ENCODE assay signal across 13 cellular contexts in the genomic region with DNA sequence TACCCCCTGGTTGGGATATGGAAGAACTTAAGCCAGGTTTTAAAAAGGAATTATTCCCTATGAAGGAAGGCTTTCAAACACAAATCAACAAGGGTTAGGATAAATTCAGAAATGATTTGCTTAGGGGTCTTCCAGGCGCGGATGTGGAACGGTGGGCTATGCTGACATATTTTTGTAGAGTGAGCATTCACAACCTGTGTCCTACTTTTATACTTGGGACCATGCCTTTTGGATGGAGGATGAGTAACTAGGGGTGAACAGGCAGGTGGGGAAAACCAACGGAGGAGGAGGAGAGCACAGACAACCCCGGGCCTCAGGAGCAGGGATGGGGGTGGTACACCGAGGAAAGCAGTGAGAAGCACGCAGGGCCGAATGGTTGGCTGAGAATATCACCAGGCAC. TPM values are rescaled to one million over a fixed set of nuclear protein-coding genes. Genes with fewer than 3 reads are reported as not detected.
DNase-seq lines count a peak whose midpoint lies in the region; ATAC-seq, FAIRE-seq and TF ChIP-seq lines count a peak whose summit lies in the region.
"Had no signal": no experiment of that assay in that cellular context is flagged by ENCODE, and none has a peak within 500 bp of the region (broad histone marks: within the 10 kb centered on the region; RNA-seq: fewer than 3 reads in every experiment).

No MANE protein-coding gene starts in this region.

- no peaks in the 10 kb centered on the region for H3K79me2 ChIP-seq in GM23338 (replicated peaks; ENCODE audit: insufficient read depth)
- H3K79me2 ChIP-seq in K562 (ENCODE audit: control insufficient read depth, insufficient read depth, low read length): no peaks in the 10 kb centered on the region

- no peak for TF ChIP-seq CTCF in GM23338 (conservative IDR thresholded peaks at IDR 0.05; ENCODE audit: low read depth in 2 of 2)
- no peak for TF ChIP-seq CTCF in K562 (IDR thresholded peaks at IDR 0.05 in 2 of 3, conservative IDR thresholded peaks at IDR 0.05 in 1 of 3; ENCODE audit: insufficient read depth in 2 of 3, low read depth in 1 of 3, low read length in 3 of 3)
- no peak for TF ChIP-seq CTCF in osteocyte (IDR thresholded peaks at IDR 0.05)

- ATAC-seq in Right ventricle myocardium inferior (no peak), left cardiac atrium (no peak), GM23338 (no peak), K562 (no peak), GM21423 (IDR thresholded peaks at IDR 0.05; ENCODE audit: unreplicated experiment) (no peak)
- ATAC-seq: CD8-positive, alpha-beta T cell had no signal

- H3K9me3 Mint-ChIP-seq in GM23338 (no peaks in the 10 kb centered on the region), osteocyte (ENCODE audit: unreplicated experiment) (no peaks in the 10 kb centered on the region)
- H3K9me3 Mint-ChIP-seq: CD8-positive, alpha-beta T cell had no signal

- H3K9ac ChIP-seq in K562 (ENCODE audit: insufficient read depth in 1 of 2, low read depth in 2 of 2, low read length in 2 of 2): no peak overlapping the region
- H3K9ac ChIP-seq: GM23248 had no signal

- H3K4me3 Mint-ChIP-seq in GM23338 (no peak overlapping the region), osteocyte (ENCODE audit: unreplicated experiment) (no peak overlapping the region)
- H3K4me3 Mint-ChIP-seq: B cell; CD8-positive, alpha-beta T cell had no signal

- H3K27me3 ChIP-seq in GM23338 (ENCODE audit: insufficient read depth) (no peaks in the 10 kb centered on the region), K562 (ENCODE audit: control insufficient read depth in 2 of 2, insufficient read depth in 2 of 2, low read length in 2 of 2) (no peaks in the 10 kb centered on the region)

- 75% methylated on average over 8 of the region's 8 CpGs for WGBS in K562 (ENCODE audit: insufficient coverage, low coverage, missing lambda C conversion rate)

- DNase-seq in Right ventricle myocardium inferior (ENCODE audit: missing footprints): peak; percentile 52
- no peak for DNase-seq in left cardiac atrium
- DNase-seq in GM23338 (ENCODE audit: low spot score): no peak
- no peak for DNase-seq in K562 (ENCODE audit: extremely low read depth in 1 of 4, low spot score in 3 of 4)
- DNase-seq in osteocyte (ENCODE audit: extremely low spot score, unreplicated experiment): no peak
- no peak for DNase-seq in superior temporal gyrus (ENCODE audit: extremely low spot score)
- DNase-seq in cortex of kidney (lab: John Stamatoyannopoulos, UW): no peak
- DNase-seq: 8988T; CD8-positive, alpha-beta T cell; SIG-M5 had no signal

- in situ Hi-C loops in K562 (cut with MboI): no loop called here

- TF ChIP-seq POLR2A in K562 (conservative IDR thresholded peaks at IDR 0.05): no peak

- BruUV-seq in K562 (replicated peaks; lab: Mats Ljungman, UMichigan): no TSS peak

- TF ChIP-seq RAD21 in K562 (CRISPR knock-in tag; conservative IDR thresholded peaks at IDR 0.05 in 1 of 2, IDR thresholded peaks at IDR 0.05 in 1 of 2): no peak

- H2AFZ ChIP-seq in GM23338: peak overlapping the region; percentile 69; the same call in 1 of the 2 replicates
- no peak overlapping the region for H2AFZ ChIP-seq in K562 (ENCODE audit: low read depth, low read length)
- H2AFZ ChIP-seq: GM23248 had no signal

- intact Hi-C loops in Right ventricle myocardium inferior (cut with DNase I): loop anchor here (10.0 kb wide), 1 partner anchor 1150 kb away; no protein-coding TSS in a partner anchor
- intact Hi-C loops in left cardiac atrium (cut with DNase I): loop anchor here in 1 of 2 donors (5.0 kb wide), 1 partner anchor 1147 kb away; no protein-coding TSS in a partner anchor
- intact Hi-C loops in K562 (cut with micrococcal nuclease): loop anchor here (5.0 kb wide), 1 partner anchor 1147 kb away; no protein-coding TSS in a partner anchor

- no peaks in the 10 kb centered on the region for H3F3A ChIP-seq in GM23338 (replicated peaks; ENCODE audit: low read depth)

- H3K27ac ChIP-seq in GM23338 (ENCODE audit: low read depth) (no peak overlapping the region), K562 (ENCODE audit: extremely low read depth, low read depth, low read length) (no peak overlapping the region)
- H3K27ac ChIP-seq: GM23248 had no signal

- H3K9me2 ChIP-seq in GM23338 (ENCODE audit: insufficient read depth): no peaks in the 10 kb centered on the region; the same call in 1 of the 2 replicates

- no peak for FAIRE-seq in K562 (lab: Jason Lieb, UNC)

- POLR2A ChIA-PET in K562 (lab: Yijun Ruan, JAX): interaction anchor here (1.5 to 2.7 kb wide), 2 partner anchors 11 kb away, joined by 4 to 8 read pairs; no protein-coding TSS in a partner anchor

- H4K20me1 ChIP-seq in GM23338 (replicated peaks; ENCODE audit: insufficient read depth): no peaks in the 10 kb centered on the region
- H4K20me1 ChIP-seq in K562 (replicated peaks; ENCODE audit: control insufficient read depth, insufficient read depth, low read length): no peaks in the 10 kb centered on the region

- no peak overlapping the region for H3K4me3 ChIP-seq in GM23338
- H3K4me3 ChIP-seq in K562: no peak overlapping the region
- H3K4me3 ChIP-seq: GM23248 had no signal

- H3K9me1 ChIP-seq in K562 (ENCODE audit: control insufficient read depth, insufficient read depth, low read length): no peaks in the 10 kb centered on the region

- H3K27me3 Mint-ChIP-seq in GM23338 (ENCODE audit: insufficient read depth, low read depth, poor library complexity): peaks cover 2% of the 10 kb centered on the region
- H3K27me3 Mint-ChIP-seq in osteocyte (ENCODE audit: unreplicated experiment): no peaks in the 10 kb centered on the region

- H3K9me3 ChIP-seq in K562 (replicated peaks; ENCODE audit: control insufficient read depth, insufficient read depth, low read depth, low read length): no peaks in the 10 kb centered on the region

- H3K36me3 Mint-ChIP-seq in GM23338 (ENCODE audit: low read depth) (no peaks in the 10 kb centered on the region), osteocyte (ENCODE audit: unreplicated experiment) (peaks cover 3% of the 10 kb centered on the region)
- H3K36me3 Mint-ChIP-seq: CD8-positive, alpha-beta T cell had no signal

- TF ChIP-seq EP300 in K562 (IDR thresholded peaks at IDR 0.05; ENCODE audit: low read length): no peak

- H3K4me2 ChIP-seq in GM23338: no peak overlapping the region
- H3K4me2 ChIP-seq in K562 (ENCODE audit: insufficient read depth, low read length): no peak overlapping the region

- H3K4me1 ChIP-seq in GM23338 (ENCODE audit: insufficient read depth) (no peaks in the 10 kb centered on the region), K562 (replicated peaks in 1 of 2; ENCODE audit: control insufficient read depth in 2 of 2, insufficient read depth in 2 of 2, low read length in 2 of 2) (peaks cover 5% of the 10 kb centered on the region in 2 experiments; a peak in 3 of 5 replicates)

- CTCF ChIA-PET in K562 (lab: Yijun Ruan, JAX; ENCODE audit: low intra/inter-chr PET ratio): no interaction called here

- H3K36me3 ChIP-seq in GM23338 (ENCODE audit: insufficient read depth): no peaks in the 10 kb centered on the region
- no peaks in the 10 kb centered on the region for H3K36me3 ChIP-seq in K562 (ENCODE audit: control insufficient read depth, insufficient read depth, low read length)

- H3K4me1 Mint-ChIP-seq in GM23338 (peaks cover 18% of the 10 kb centered on the region), osteocyte (ENCODE audit: unreplicated experiment) (peaks cover 32% of the 10 kb centered on the region)

- H3K27ac Mint-ChIP-seq in GM23338 (no peak overlapping the region), osteocyte (ENCODE audit: unreplicated experiment) (peak overlapping the region; percentile 16)
- H3K27ac Mint-ChIP-seq: B cell; CD8-positive, alpha-beta T cell had no signal

RNA-seq across cellular contexts. Expression of gene MYLK4, which starts 5.9 kb away (rescaled TPM):
- total RNA-seq in Right ventricle myocardium inferior (2.0 TPM), left cardiac atrium (1 to 10 TPM; 1.6 to 2.6 TPM), K562 (2014; rRNA removed) (0.04 and 0.09 TPM in 2 replicates), K562 (2014; rRNA removed; fragmentation: Illumina TruSeq; extraction: Trizol) (0.04 and 0.06 TPM in 2 replicates), K562 (2015; rRNA removed; fragmentation: Illumina TruSeq; extraction: Trizol) (0.07 and 0.15 TPM in 2 replicates), K562 (2021) (0.02 and 0.07 TPM in 2 replicates), osteocyte (0.78 and 1.0 TPM in 2 replicates)
- total RNA-seq in GM23338 (2014; rRNA removed; shearing (Covaris generic)): 0.12 and 0.17 TPM in 2 replicates
- polyA plus RNA-seq in GM23338 (2016; fragmentation: Nextera tagmentation; extraction: Ambion mirVana) (0.03 TPM in 2 replicates), K562 (2011; rRNA removed) (0.03 and 0.09 TPM in 2 replicates), K562 (2014; fragmentation: Illumina TruSeq; extraction: Trizol) (0.03 and 0.06 TPM in 2 replicates), K562 (2014; fragmentation: Nextera tagmentation; extraction: Ambion mirVana) (under 1 TPM; 0.01 to 0.03 TPM), K562 (2014; rRNA removed) (0.15 and 0.30 TPM in 2 replicates)
- total RNA-seq in K562 (2011; cell fraction: chromatin; rRNA removed; ENCODE audit: low replicate concordance): 0.07 and 0.16 TPM in 2 replicates
- under 0.01 TPM in 1 of 2 replicates, not detected in the other for total RNA-seq in K562 (2011; cell fraction: nucleolus; rRNA removed)
- 0.07 TPM in 1 of 2 replicates, not detected in the other for total RNA-seq in K562 (2011; cell fraction: nucleoplasm; rRNA removed)
- 0.01 and 0.09 TPM in 2 replicates for polyA plus RNA-seq in K562 (2011; cell fraction: cytosol; rRNA removed)
- polyA plus RNA-seq in K562 (2011; cell fraction: nucleus; rRNA removed): 0.30 and 0.67 TPM in 2 replicates
- 0.07 and 0.25 TPM in 2 replicates for polyA plus RNA-seq in K562 (2012)
- 0.09 TPM in 1 of 2 replicates, not detected in the other for polyA minus RNA-seq in K562 (2011; rRNA and poly(A)+ RNA removed)
- not detected in 2 replicates for polyA minus RNA-seq in K562 (2011; cell fraction: cytosol; rRNA and poly(A)+ RNA removed)
- polyA minus RNA-seq in K562 (2011; cell fraction: nucleus; rRNA and poly(A)+ RNA removed): under 0.01 and 0.22 TPM in 2 replicates

RNA-seq across cellular contexts. Expression of gene WRNIP1, which starts 20.4 kb away (rescaled TPM):
- total RNA-seq in Right ventricle myocardium inferior (40.8 TPM), left cardiac atrium (10 to 100 TPM; 34.8 to 36.9 TPM), K562 (2014; rRNA removed) (57.6 and 66.2 TPM in 2 replicates), K562 (2014; rRNA removed; fragmentation: Illumina TruSeq; extraction: Trizol) (35.8 and 41.6 TPM in 2 replicates), K562 (2015; rRNA removed; fragmentation: Illumina TruSeq; extraction: Trizol) (57.9 and 59.8 TPM in 2 replicates), K562 (2021) (43.6 and 48.6 TPM in 2 replicates), osteocyte (35.9 and 40.6 TPM in 2 replicates)
- 50.4 and 66.0 TPM in 2 replicates for total RNA-seq in GM23338 (2014; rRNA removed; shearing (Covaris generic))
- polyA plus RNA-seq in GM23338 (2016; fragmentation: Nextera tagmentation; extraction: Ambion mirVana) (27.6 and 34.8 TPM in 2 replicates), K562 (2011; rRNA removed) (38.9 and 44.1 TPM in 2 replicates), K562 (2014; fragmentation: Illumina TruSeq; extraction: Trizol) (52.1 and 63.6 TPM in 2 replicates), K562 (2014; fragmentation: Nextera tagmentation; extraction: Ambion mirVana) (10 to 100 TPM; 13.2 to 15.9 TPM), K562 (2014; rRNA removed) (58.3 and 59.8 TPM in 2 replicates)
- total RNA-seq in K562 (2011; cell fraction: chromatin; rRNA removed; ENCODE audit: low replicate concordance): 22.1 and 23.9 TPM in 2 replicates
- 25.7 and 28.6 TPM in 2 replicates for total RNA-seq in K562 (2011; cell fraction: nucleolus; rRNA removed)
- total RNA-seq in K562 (2011; cell fraction: nucleoplasm; rRNA removed): 23.4 and 25.1 TPM in 2 replicates
- polyA plus RNA-seq in K562 (2011; cell fraction: cytosol; rRNA removed): 48.7 and 64.2 TPM in 2 replicates
- polyA plus RNA-seq in K562 (2011; cell fraction: nucleus; rRNA removed): 70.8 and 98.6 TPM in 2 replicates
- polyA plus RNA-seq in K562 (2012): 48.5 and 50.6 TPM in 2 replicates
- 32.3 and 38.6 TPM in 2 replicates for polyA minus RNA-seq in K562 (2011; rRNA and poly(A)+ RNA removed)
- 23.3 and 23.9 TPM in 2 replicates for polyA minus RNA-seq in K562 (2011; cell fraction: cytosol; rRNA and poly(A)+ RNA removed)
- 36.5 and 48.5 TPM in 2 replicates for polyA minus RNA-seq in K562 (2011; cell fraction: nucleus; rRNA and poly(A)+ RNA removed)
